18 cellular contexts compared by ENCODE assay signal in the genomic region with DNA sequence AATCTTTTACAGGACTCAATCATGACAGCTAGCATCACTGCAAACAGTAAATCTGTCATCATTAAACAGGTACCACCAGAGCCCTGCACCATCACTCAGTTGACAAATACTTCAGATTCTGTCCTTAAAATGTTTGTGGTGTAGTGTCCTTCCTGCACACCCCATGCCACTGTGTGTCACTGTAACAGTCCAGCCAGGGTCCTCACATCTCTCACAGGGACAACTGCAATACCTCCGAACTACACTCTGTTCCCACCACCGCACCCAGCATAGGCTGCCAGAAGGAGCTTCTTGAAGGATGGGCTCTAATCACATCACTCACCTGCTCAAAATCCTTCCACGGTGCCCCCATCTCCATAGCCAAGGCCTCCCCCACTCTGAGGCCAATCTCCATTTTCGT.
DNase-seq lines count a peak whose midpoint lies in the region; ATAC-seq, FAIRE-seq and TF ChIP-seq lines count a peak whose summit lies in the region.
"Had no signal": no experiment of that assay in that cellular context is flagged by ENCODE, and none has a peak within 500 bp of the region (broad histone marks: within the 10 kb centered on the region; RNA-seq: fewer than 3 reads in every experiment).

No MANE protein-coding gene starts in this region.

- H3K4me1 Mint-ChIP-seq in activated CD4-positive, alpha-beta T cell treated with anti-CD3 and anti-CD28 coated beads, Interleukin-2, amount 10 ng/mL, durations not matched to agents 24 days and 14 days, result peaks cover 56% of the 10 kb centered on the region
- H3K4me1 Mint-ChIP-seq in activated T-helper 1 cell treated with anti-CD3 and anti-CD28 coated beads, Interleukin-12 subunit alpha, Interleukin-12 subunit beta, Interleukin-2, Interleukin-4 antibody, amounts not matched to agents 30 ng/mL and 10 ng/mL and 1 ng/mL, durations not matched to agents 14 hours and 24 hours and 36 hours (ENCODE audit: low read depth), result peaks cover 90% of the 10 kb centered on the region

- peaks cover 2% of the 10 kb centered on the region for H3K27me3 Mint-ChIP-seq in activated CD4-positive, alpha-beta T cell treated with anti-CD3 and anti-CD28 coated beads, Interleukin-2, amount 10 ng/mL, durations not matched to agents 24 days and 14 days
- H3K27me3 Mint-ChIP-seq in activated T-helper 1 cell treated with anti-CD3 and anti-CD28 coated beads, Interleukin-12 subunit alpha, Interleukin-12 subunit beta, Interleukin-2, Interleukin-4 antibody, amounts not matched to agents 30 ng/mL and 10 ng/mL and 1 ng/mL, durations not matched to agents 14 hours and 24 hours and 36 hours (ENCODE audit: insufficient read depth), result peaks cover 2% of the 10 kb centered on the region

- no peaks in the 10 kb centered on the region for H3K27me3 ChIP-seq in osteoblast (ENCODE audit: insufficient read depth, low read length)
- H3K27me3 ChIP-seq: adrenal gland had no signal

- peaks cover 37% of the 10 kb centered on the region for H3K4me1 ChIP-seq in osteoblast (ENCODE audit: insufficient read depth, low read length)
- H3K4me1 ChIP-seq: adrenal gland had no signal

- H3K4me3 Mint-ChIP-seq in activated CD4-positive, alpha-beta T cell treated with anti-CD3 and anti-CD28 coated beads, Interleukin-2, amount 10 ng/mL, durations not matched to agents 24 days and 14 days, result peak overlapping the region; percentile 64
- peak overlapping the region; percentile 5 for H3K4me3 Mint-ChIP-seq in activated T-helper 1 cell treated with anti-CD3 and anti-CD28 coated beads, Interleukin-12 subunit alpha, Interleukin-12 subunit beta, Interleukin-2, Interleukin-4 antibody, amounts not matched to agents 30 ng/mL and 10 ng/mL and 1 ng/mL, durations not matched to agents 14 hours and 24 hours and 36 hours

- H3K27ac Mint-ChIP-seq in activated CD4-positive, alpha-beta T cell treated with anti-CD3 and anti-CD28 coated beads, Interleukin-2, amount 10 ng/mL, durations not matched to agents 24 days and 14 days, result peak overlapping the region; percentile 94
- peak overlapping the region; percentile 74 for H3K27ac Mint-ChIP-seq in activated T-helper 1 cell treated with anti-CD3 and anti-CD28 coated beads, Interleukin-12 subunit alpha, Interleukin-12 subunit beta, Interleukin-2, Interleukin-4 antibody, amounts not matched to agents 30 ng/mL and 10 ng/mL and 1 ng/mL, durations not matched to agents 14 hours and 24 hours and 36 hours

- peaks cover 9% of the 10 kb centered on the region for H3K79me2 ChIP-seq in osteoblast (ENCODE audit: insufficient read depth, low read length)

- H2AFZ ChIP-seq in osteoblast (ENCODE audit: low read length), result no peak overlapping the region

- intact Hi-C loops in activated CD4-positive, alpha-beta T cell treated with anti-CD3 and anti-CD28 coated beads, Interleukin-2, amount 10 ng/mL, durations not matched to agents 24 days and 14 days (cut with micrococcal nuclease), result loop anchor here (1.0 kb wide), 2 partner anchors 101 to 141 kb away; no protein-coding TSS in a partner anchor
- intact Hi-C loops in activated T-helper 1 cell treated with anti-CD3 and anti-CD28 coated beads, Interleukin-12 subunit alpha, Interleukin-12 subunit beta, Interleukin-2, Interleukin-4 antibody, amounts not matched to agents 30 ng/mL and 10 ng/mL and 1 ng/mL, durations not matched to agents 14 hours and 24 hours and 36 hours (cut with micrococcal nuclease), result loop anchor here (1.0 to 5.0 kb wide), 4 partner anchors 140 to 775 kb away; a partner anchor contains a TSS

- H3K4me2 ChIP-seq in osteoblast (ENCODE audit: insufficient read depth, low read length), result no peak overlapping the region

- TF ChIP-seq POLR2A in GM12892 (IDR thresholded peaks at IDR 0.05; ENCODE audit: low read depth, low read length), result no peak

- no peak for DNase-seq in activated CD4-positive, alpha-beta T cell treated with anti-CD3 and anti-CD28 coated beads, Interleukin-2, amount 10 ng/mL, durations not matched to agents 24 days and 14 days
- no peak for DNase-seq in activated CD4-positive, alpha-beta T cell treated with anti-CD3 and anti-CD28 coated beads for 1 hour
- DNase-seq in activated T-helper 1 cell treated with anti-CD3 and anti-CD28 coated beads, Interleukin-12 subunit alpha, Interleukin-12 subunit beta, Interleukin-2, Interleukin-4 antibody, amounts not matched to agents 30 ng/mL and 10 ng/mL and 1 ng/mL, durations not matched to agents 14 hours and 24 hours and 36 hours (ENCODE audit: low spot score), result no peak
- DNase-seq in osteoblast (ENCODE audit: insufficient read length, low spot score, missing footprints) (no peak), GM12892 (ENCODE audit: insufficient read length) (no peak)
- no peak for DNase-seq in stimulated activated naive CD4-positive, alpha-beta T cell (lab: John Stamatoyannopoulos, UW)
- DNase-seq: activated CD4-positive, alpha-beta T cell treated with anti-CD3 and anti-CD28 coated beads, Interleukin-2, amount 50 U/mL, for 1 hour; DMS79; erythroblast; KG1; NCI-H2107; NCI-H526; stimulated activated naive CD4-positive, alpha-beta T cell treated with Interleukin-2 at 50 U/mL for 16 hours; trophoblast cell had no signal

- peak; percentile 12 for ATAC-seq in HG02884 (IDR thresholded peaks at IDR 0.05; ENCODE audit: unreplicated experiment)
- ATAC-seq in HG03565 (IDR thresholded peaks at IDR 0.05; ENCODE audit: unreplicated experiment), result no peak

- TF ChIP-seq CTCF in osteoblast (IDR thresholded peaks at IDR 0.05; ENCODE audit: extremely low read depth, low read depth, low read length), result no peak

- no peaks in the 10 kb centered on the region for H3K36me3 ChIP-seq in osteoblast (ENCODE audit: insufficient read depth, low read length)
- H3K36me3 ChIP-seq: adrenal gland had no signal

- H3K4me3 ChIP-seq in osteoblast (ENCODE audit: insufficient read depth, low read length), result no peak overlapping the region
- H3K4me3 ChIP-seq: adrenal gland had no signal

- peaks cover 5% of the 10 kb centered on the region for H4K20me1 ChIP-seq in osteoblast (ENCODE audit: insufficient read depth, low read length)

- no peaks in the 10 kb centered on the region for H3K9me3 Mint-ChIP-seq in activated CD4-positive, alpha-beta T cell treated with anti-CD3 and anti-CD28 coated beads, Interleukin-2, amount 10 ng/mL, durations not matched to agents 24 days and 14 days
- no peaks in the 10 kb centered on the region for H3K9me3 Mint-ChIP-seq in activated T-helper 1 cell treated with anti-CD3 and anti-CD28 coated beads, Interleukin-12 subunit alpha, Interleukin-12 subunit beta, Interleukin-2, Interleukin-4 antibody, amounts not matched to agents 30 ng/mL and 10 ng/mL and 1 ng/mL, durations not matched to agents 14 hours and 24 hours and 36 hours

- no peaks in the 10 kb centered on the region for H3K9me3 ChIP-seq in osteoblast (ENCODE audit: low read depth, low read length)
- H3K9me3 ChIP-seq: adrenal gland had no signal

- no peak for FAIRE-seq in GM12892 (lab: Jason Lieb, UNC)

- H3K27ac ChIP-seq in osteoblast (ENCODE audit: low read depth, low read length), result peak overlapping the region; percentile 1
- H3K27ac ChIP-seq: adrenal gland, C4-2B had no signal

- no peaks in the 10 kb centered on the region for H3K36me3 Mint-ChIP-seq in activated CD4-positive, alpha-beta T cell treated with anti-CD3 and anti-CD28 coated beads, Interleukin-2, amount 10 ng/mL, durations not matched to agents 24 days and 14 days (ENCODE audit: low read depth)
- peaks cover 12% of the 10 kb centered on the region for H3K36me3 Mint-ChIP-seq in activated T-helper 1 cell treated with anti-CD3 and anti-CD28 coated beads, Interleukin-12 subunit alpha, Interleukin-12 subunit beta, Interleukin-2, Interleukin-4 antibody, amounts not matched to agents 30 ng/mL and 10 ng/mL and 1 ng/mL, durations not matched to agents 14 hours and 24 hours and 36 hours (ENCODE audit: low read depth)
